In genomic region chr2:60771508-60771907, GRCh38 we compare ENCODE assay signal across 29 cellular contexts.
"Had no signal": no experiment of that assay in that cellular context is flagged by ENCODE, and none has a peak within 500 bp of the region (broad histone marks: within the 10 kb centered on the region; RNA-seq: fewer than 3 reads in every experiment).

No MANE protein-coding gene starts in this region.

- H3K4me1 ChIP-seq: stomach, suprapubic skin, testis, tibial artery, tibial nerve, upper lobe of left lung, upper lobe of right lung, uterus, vagina had no signal

- H3K27me3 ChIP-seq: stomach, suprapubic skin, testis, thyroid gland, tibial artery, tibial nerve, transverse colon, upper lobe of left lung, upper lobe of right lung, uterus, vagina had no signal

- DNase-seq: stimulated activated CD4-positive, alpha-beta T cell treated with anti-CD3 and anti-CD28 coated beads, Interleukin-2, amount 100 ng/mL, for 48 hours; stimulated activated CD4-positive, alpha-beta T cell treated with anti-CD3 and anti-CD28 coated beads, Interleukin-4, amount 100 ng/mL, for 1 hour; stimulated activated CD4-positive, alpha-beta T cell treated with anti-CD3 and anti-CD28 coated beads, Interleukin-4, amount 100 ng/mL, for 24 hours; stimulated activated CD4-positive, alpha-beta T cell treated with anti-CD3 and anti-CD28 coated beads, Interleukin-4, amount 100 ng/mL, for 4 hours; stimulated activated CD8-positive, alpha-beta memory T cell treated with anti-CD3 and anti-CD28 coated beads, Interleukin-4, amount 100 ng/mL, for 48 hours; stimulated activated naive B cell treated with anti-CD40 and anti-IgM and Interleukin-4, amounts not matched to agents 10 μg/mL and 1 μg/mL and 100 μg/mL, for 72 hours; stimulated activated naive CD4-positive, alpha-beta T cell; stimulated activated naive CD4-positive, alpha-beta T cell treated with Interleukin-2 at 50 U/mL for 16 hours; stimulated activated naive CD8-positive, alpha-beta T cell treated with anti-CD3 and anti-CD28 coated beads, Interleukin-15, amount 100 ng/mL, for 72 hours; stimulated activated naive CD8-positive, alpha-beta T cell treated with anti-CD3 and anti-CD28 coated beads, Interleukin-15, Interleukin-2, amounts not matched to agents 100 U/mL and 50 U/mL, for 24 hours; stomach; substantia nigra; testis; thyroid gland; tibial artery; transverse colon; trophoblast cell; upper lobe of left lung; upper lobe of right lung; uterus had no signal

- H3K4me3 Mint-ChIP-seq: stimulated activated effector memory CD8-positive, alpha-beta T cell treated with anti-CD3 and anti-CD28 coated beads, Interleukin-12 subunit alpha, Interleukin-12 subunit beta, amount 100 ng/mL, for 72 hours; stimulated activated memory B cell treated with anti-CD40 and anti-IgM and Interleukin-4, amounts not matched to agents 10 μg/mL and 1 μg/mL and 100 μg/mL, for 72 hours; stimulated activated naive B cell treated with anti-CD40 and anti-IgM and Interleukin-4, amounts not matched to agents 10 μg/mL and 1 μg/mL and 100 μg/mL, for 72 hours; stimulated activated naive CD8-positive, alpha-beta T cell treated with anti-CD3 and anti-CD28 coated beads, Interleukin-15, amount 100 ng/mL, for 72 hours; stimulated activated naive CD8-positive, alpha-beta T cell treated with anti-CD3 and anti-CD28 coated beads, Interleukin-15, Interleukin-2, amounts not matched to agents 100 ng/mL and 50 ng/mL, for 24 hours; type B pancreatic cell had no signal

- ATAC-seq: stimulated activated effector memory CD8-positive, alpha-beta T cell treated with anti-CD3 and anti-CD28 coated beads, Interleukin-12 subunit alpha, Interleukin-12 subunit beta, amount 100 ng/mL, for 72 hours; stimulated activated memory B cell treated with anti-CD40 and anti-IgM and Interleukin-4, amounts not matched to agents 10 μg/mL and 1 μg/mL and 100 μg/mL, for 72 hours; stimulated activated naive B cell treated with anti-CD40 and anti-IgM and Interleukin-4, amounts not matched to agents 10 μg/mL and 1 μg/mL and 100 μg/mL, for 72 hours; stimulated activated naive CD8-positive, alpha-beta T cell treated with anti-CD3 and anti-CD28 coated beads, Interleukin-15, amount 100 ng/mL, for 72 hours; stimulated activated naive CD8-positive, alpha-beta T cell treated with anti-CD3 and anti-CD28 coated beads, Interleukin-15, Interleukin-2, amounts not matched to agents 100 U/mL and 50 U/mL, for 24 hours; upper lobe of right lung had no signal

- FAIRE-seq: urothelium cell line had no signal

- H3K9me3 ChIP-seq: stomach, suprapubic skin, testis, thoracic aorta, thyroid gland, tibial artery, tibial nerve, transverse colon, upper lobe of left lung, upper lobe of right lung, uterus, vagina had no signal

- H3K27ac ChIP-seq: stomach, suprapubic skin, testis, thoracic aorta, thyroid gland, tibial artery, tibial nerve, transverse colon, upper lobe of left lung, upper lobe of right lung, uterus, vagina had no signal

- H3K9me3 Mint-ChIP-seq: stimulated activated effector memory CD8-positive, alpha-beta T cell treated with anti-CD3 and anti-CD28 coated beads, Interleukin-12 subunit alpha, Interleukin-12 subunit beta, amount 100 ng/mL, for 72 hours; stimulated activated memory B cell treated with anti-CD40 and anti-IgM and Interleukin-4, amounts not matched to agents 10 μg/mL and 1 μg/mL and 100 μg/mL, for 72 hours; stimulated activated naive B cell treated with anti-CD40 and anti-IgM and Interleukin-4, amounts not matched to agents 10 μg/mL and 1 μg/mL and 100 μg/mL, for 72 hours; stimulated activated naive CD8-positive, alpha-beta T cell treated with anti-CD3 and anti-CD28 coated beads, Interleukin-15, amount 100 ng/mL, for 72 hours; stimulated activated naive CD8-positive, alpha-beta T cell treated with anti-CD3 and anti-CD28 coated beads, Interleukin-15, Interleukin-2, amounts not matched to agents 100 ng/mL and 50 ng/mL, for 24 hours; type B pancreatic cell had no signal

- H3K36me3 ChIP-seq: uterus had no signal

- H3K27ac Mint-ChIP-seq: stimulated activated effector memory CD8-positive, alpha-beta T cell treated with anti-CD3 and anti-CD28 coated beads, Interleukin-12 subunit alpha, Interleukin-12 subunit beta, amount 100 ng/mL, for 72 hours; stimulated activated memory B cell treated with anti-CD40 and anti-IgM and Interleukin-4, amounts not matched to agents 10 μg/mL and 1 μg/mL and 100 μg/mL, for 72 hours; stimulated activated naive CD8-positive, alpha-beta T cell treated with anti-CD3 and anti-CD28 coated beads, Interleukin-15, amount 100 ng/mL, for 72 hours; stimulated activated naive CD8-positive, alpha-beta T cell treated with anti-CD3 and anti-CD28 coated beads, Interleukin-15, Interleukin-2, amounts not matched to agents 100 ng/mL and 50 ng/mL, for 24 hours; type B pancreatic cell had no signal

- H3K4me3 ChIP-seq: stomach, suprapubic skin, testis, thoracic aorta, thyroid gland, tibial artery, tibial nerve, transverse colon, upper lobe of left lung, upper lobe of right lung, uterus, vagina had no signal

- H3K27me3 Mint-ChIP-seq: stimulated activated memory B cell treated with anti-CD40 and anti-IgM and Interleukin-4, amounts not matched to agents 10 μg/mL and 1 μg/mL and 100 μg/mL, for 72 hours; stimulated activated naive B cell treated with anti-CD40 and anti-IgM and Interleukin-4, amounts not matched to agents 10 μg/mL and 1 μg/mL and 100 μg/mL, for 72 hours; stimulated activated naive CD8-positive, alpha-beta T cell treated with anti-CD3 and anti-CD28 coated beads, Interleukin-15, amount 100 ng/mL, for 72 hours; stimulated activated naive CD8-positive, alpha-beta T cell treated with anti-CD3 and anti-CD28 coated beads, Interleukin-15, Interleukin-2, amounts not matched to agents 100 ng/mL and 50 ng/mL, for 24 hours; type B pancreatic cell had no signal
